ENCODE assay signal across 1 cellular context in genomic region chr15:43710431-43711131, GRCh38. TPM values are rescaled to one million over a fixed set of nuclear protein-coding genes. Genes with fewer than 3 reads are reported as not detected.
"Had no signal": no experiment of that assay in that cellular context is flagged by ENCODE, and none has a peak within 500 bp of the region (broad histone marks: within the 10 kb centered on the region; RNA-seq: fewer than 3 reads in every experiment).

No MANE protein-coding gene starts in this region.

RNA-seq across cellular contexts. Expression of gene CKMT1A, which starts 16.9 kb away (rescaled TPM):
- polyA plus RNA-seq: IgD-negative memory B cell had no signal
